16 cellular contexts compared by ENCODE assay signal in the genomic region with DNA sequence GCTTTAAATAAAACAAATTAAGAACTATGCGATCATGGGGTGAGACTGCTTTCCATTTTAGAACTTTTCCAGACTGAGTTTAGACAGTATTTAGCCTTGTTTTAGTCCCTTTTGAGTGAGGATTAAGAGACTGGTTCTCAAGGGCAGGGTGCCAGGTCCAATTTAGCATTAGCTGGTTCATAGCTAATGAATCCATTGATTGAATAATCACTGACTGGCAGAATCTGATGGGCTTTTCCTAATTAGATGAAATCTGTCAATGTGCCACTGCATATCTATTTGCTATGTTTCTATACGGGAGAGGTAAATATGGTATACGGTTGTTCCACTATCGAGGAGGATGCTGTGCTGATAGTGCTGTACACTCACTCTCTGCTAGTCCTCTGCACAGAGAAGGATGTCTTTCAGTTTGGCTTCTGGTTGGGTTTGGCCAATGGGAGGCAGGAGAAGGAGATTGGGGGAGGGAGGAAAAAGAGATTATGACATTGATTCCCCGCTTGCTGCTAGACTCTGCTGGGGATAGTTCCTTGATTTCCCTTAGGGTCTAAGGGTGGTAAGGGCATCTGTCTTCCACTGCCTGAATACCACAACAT.
A peak's percentile ranks its signal among the peaks of the same experiment; 100 is the strongest.
DNase-seq lines count a peak whose midpoint lies in the region; ATAC-seq and TF ChIP-seq lines count a peak whose summit lies in the region.
"Had no signal": no experiment of that assay in that cellular context is flagged by ENCODE, and none has a peak within 500 bp of the region (broad histone marks: within the 10 kb centered on the region; RNA-seq: fewer than 3 reads in every experiment).

No MANE protein-coding gene starts in this region.

- H3K27ac ChIP-seq in layer of hippocampus (ENCODE audit: low read depth, low read length): peak overlapping the region; percentile 13
- H3K27ac ChIP-seq: A549; BLaER1 treated with 17β-estradiol and CSF1 and Interleukin-3, amounts not matched to agents 10 nM and 100 nM had no signal

- no peaks in the 10 kb centered on the region for H3K27me3 ChIP-seq in layer of hippocampus (ENCODE audit: control insufficient read depth, insufficient read depth, low read length)
- H3K27me3 ChIP-seq: BLaER1 treated with 17β-estradiol and CSF1 and Interleukin-3, amounts not matched to agents 10 nM and 100 nM; MG63 had no signal

- no peak for TF ChIP-seq POLR2A in erythroblast (IDR thresholded peaks at IDR 0.05; ENCODE audit: low read length)

- DNase-seq in NCI-H446 treated with DMSO at 0.1 percent for 48 hours (lab: John Stamatoyannopoulos, UW): peak; percentile 48
- DNase-seq in astrocyte of the hippocampus (ENCODE audit: low read depth, low spot score): peak; percentile 16
- DNase-seq in superior temporal gyrus (ENCODE audit: extremely low spot score): peak; percentile 78
- no peak for DNase-seq in NCI-H2171 (lab: John Stamatoyannopoulos, UW)
- DNase-seq in erythroblast (lab: John Stamatoyannopoulos, UW): no peak
- DNase-seq: CD8-positive, alpha-beta T cell; Kasumi-1; MG63; NCI-H1048; NCI-H1436; NCI-H345; NCI-H748 treated with DMSO at 0.1 percent for 48 hours had no signal

- ATAC-seq in HG03469 (IDR thresholded peaks at IDR 0.05; ENCODE audit: unreplicated experiment): no peak
- ATAC-seq: A549; CD8-positive, alpha-beta T cell had no signal

Comparison
In these comparisons a context has a peak if more than half of its experiments do, and no peak if none do; other contexts are left out.
1. DNase-seq: peak in NCI-H446 treated with DMSO at 0.1 percent for 48 hours (single experiment), astrocyte of the hippocampus (single experiment) and superior temporal gyrus (single experiment); none in NCI-H2171 (single experiment) and erythroblast (0 of 2).